19 cellular contexts compared by ENCODE assay signal in genomic region chr22:37665487-37665886, GRCh38.
"Had no signal": no experiment of that assay in that cellular context is flagged by ENCODE, and none has a peak within 500 bp of the region (broad histone marks: within the 10 kb centered on the region; RNA-seq: fewer than 3 reads in every experiment).

No MANE protein-coding gene starts in this region.

- H3K27me3 ChIP-seq: colonic mucosa, esophagus squamous epithelium, gastroesophageal sphincter, neutrophil had no signal

- H3K36me3 ChIP-seq: colonic mucosa had no signal

- H3K4me3 ChIP-seq: colonic mucosa, esophagus squamous epithelium, gastroesophageal sphincter, smooth muscle cell had no signal

- H3K27ac ChIP-seq: colonic mucosa, esophagus squamous epithelium, neutrophil had no signal

- ATAC-seq: gastroesophageal sphincter; left colon; naive thymus-derived CD4-positive, alpha-beta T cell; stimulated activated effector memory CD8-positive, alpha-beta T cell treated with anti-CD3 and anti-CD28 coated beads, Interleukin-12 subunit alpha, Interleukin-12 subunit beta, amount 100 ng/mL, for 72 hours; stimulated activated naive CD8-positive, alpha-beta T cell treated with anti-CD3 and anti-CD28 coated beads, Interleukin-15, Interleukin-2, amounts not matched to agents 100 U/mL and 50 U/mL, for 24 hours had no signal

- H3K9me3 ChIP-seq: colonic mucosa, esophagus squamous epithelium, gastroesophageal sphincter, neutrophil had no signal

- DNase-seq: colonic mucosa; dermis blood vessel endothelial cell; esophagus squamous epithelium; foreskin fibroblast; glutamatergic neuron; immature natural killer cell; kidney; left colon; naive thymus-derived CD4-positive, alpha-beta T cell; nephron progenitor cell; posterior cingulate gyrus; stimulated activated CD4-positive, alpha-beta T cell treated with anti-CD3 and anti-CD28 coated beads, Interleukin-4, amount 100 ng/mL, for 1 hour; stimulated activated CD8-positive, alpha-beta memory T cell treated with anti-CD3 and anti-CD28 coated beads, Interleukin-4, amount 100 ng/mL, for 48 hours; stimulated activated naive CD8-positive, alpha-beta T cell treated with anti-CD3 and anti-CD28 coated beads, Interleukin-15, Interleukin-2, amounts not matched to agents 100 U/mL and 50 U/mL, for 24 hours had no signal

- FAIRE-seq: kidney, urothelium cell line had no signal

- H3K4me2 ChIP-seq: smooth muscle cell had no signal
